ENCODE assay signal across 8 cellular contexts in the genomic region with DNA sequence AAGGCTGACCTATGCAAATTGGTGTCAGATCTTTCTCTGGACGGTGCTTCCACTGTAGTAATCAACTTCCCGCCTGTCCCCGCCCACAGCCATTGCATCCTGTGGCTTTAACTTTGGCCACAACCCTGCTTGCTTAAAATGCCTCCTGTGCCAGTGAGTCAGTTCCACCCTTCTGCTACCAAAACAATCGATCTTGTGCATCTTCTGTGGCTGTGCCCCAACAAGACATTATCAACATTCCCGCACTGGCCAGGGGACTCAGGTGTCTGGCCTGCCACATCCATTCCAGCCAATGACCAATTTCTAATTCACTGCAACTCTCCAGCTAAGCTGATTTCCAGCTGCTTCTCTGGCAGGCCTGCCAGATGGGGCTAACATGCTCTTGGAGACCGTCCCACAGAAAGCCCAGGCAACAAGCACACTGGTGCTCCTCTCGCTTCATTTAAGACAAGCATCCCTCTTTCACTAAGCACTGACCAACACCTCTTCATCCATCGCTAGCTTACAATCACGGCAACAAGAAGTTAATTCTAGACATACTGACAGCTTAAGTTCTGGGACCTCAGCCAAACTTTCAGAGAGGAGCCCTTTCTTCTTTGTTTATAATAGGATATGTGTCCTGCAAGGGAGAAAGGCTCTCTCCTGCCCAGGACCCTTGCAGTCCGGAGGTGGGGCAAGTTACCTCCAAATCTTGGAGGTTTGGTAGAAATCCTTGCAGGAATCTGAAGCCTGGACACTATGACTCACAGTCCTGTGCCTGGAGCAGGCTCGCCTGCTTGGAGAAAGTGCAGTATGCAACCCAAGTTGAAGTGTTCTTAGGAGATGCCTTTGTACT. TPM values are rescaled to one million over a fixed set of nuclear protein-coding genes. Genes with fewer than 3 reads are reported as not detected.
DNase-seq lines count a peak whose midpoint lies in the region; ATAC-seq, FAIRE-seq and TF ChIP-seq lines count a peak whose summit lies in the region.

No MANE protein-coding gene starts in this region.

- no peak overlapping the region for H2AFZ ChIP-seq in hepatocyte

- POLR2A ChIA-PET in A549 (lab: Yijun Ruan, JAX) = interaction anchor here (0.5 to 1.0 kb wide), 2 partner anchors 212 to 226 kb away, joined by 4 to 5 read pairs; no protein-coding TSS in a partner anchor

- H3K36me3 ChIP-seq in hepatocyte (replicated peaks; ENCODE audit: insufficient read depth, low read depth) (no peaks in the 10 kb centered on the region), stomach smooth muscle (ENCODE audit: control insufficient read depth in 2 of 2, insufficient read depth in 2 of 2, low read length in 2 of 2) (no peaks in the 10 kb centered on the region)

- WGBS in A549 (ENCODE audit: missing lambda C conversion rate) = 45% methylated on average over 11 of the region's 11 CpGs
- 60% methylated on average over 11 of the region's 11 CpGs for WGBS in hepatocyte (ENCODE audit: low lambda C conversion rate, missing lambda C conversion rate)

- H3K4me1 Mint-ChIP-seq in HFFc6 (ENCODE audit: low read depth) = peaks cover 73% of the 10 kb centered on the region
- peaks cover 2 to 7% of the 10 kb centered on the region in 2 donors for H3K4me1 Mint-ChIP-seq in immature natural killer cell

- H3K4me2 ChIP-seq in A549 = peak overlapping the region; percentile 78
- no peak overlapping the region for H3K4me2 ChIP-seq in hepatocyte

- ATAC-seq in A549 (peak; percentile 31 to 53; a peak in 5 of 6 replicates), HG03342 (IDR thresholded peaks at IDR 0.05; ENCODE audit: unreplicated experiment) (no peak), GM19467 (IDR thresholded peaks at IDR 0.05; ENCODE audit: unreplicated experiment) (no peak)
- peak; percentile 44 to 74 for ATAC-seq in activated naive CD4-positive, alpha-beta T cell treated with anti-CD3 and anti-CD28 coated beads, Interleukin-2, amount 50 U/mL, for 72 hours

- H3K27ac ChIP-seq in A549 = peak overlapping the region; percentile 88 to 93
- no peak overlapping the region for H3K27ac ChIP-seq in hepatocyte
- peak overlapping the region; percentile 31 for H3K27ac ChIP-seq in stomach smooth muscle (ENCODE audit: low read length)

- H3K27me3 Mint-ChIP-seq in HFFc6 (ENCODE audit: insufficient read depth) (peaks cover 2% of the 10 kb centered on the region; the same call in 1 of the 2 replicates), immature natural killer cell (ENCODE audit: low read depth in 3 of 3) (peaks cover 2 to 14% (median 9%) of the 10 kb centered on the region in 3 donors)

- no peaks in the 10 kb centered on the region for H3K79me2 ChIP-seq in hepatocyte

- H3K9me3 ChIP-seq in A549 = no peaks in the 10 kb centered on the region
- H3K9me3 ChIP-seq in hepatocyte (ENCODE audit: low read depth) = no peaks in the 10 kb centered on the region
- H3K9me3 ChIP-seq in stomach smooth muscle (ENCODE audit: control insufficient read depth in 2 of 2, low read length in 2 of 2) = no peaks in the 10 kb centered on the region

- no peak for FAIRE-seq in A549 (lab: Jason Lieb, UNC)

- H3K4me3 Mint-ChIP-seq in HFFc6 (peak overlapping the region; percentile 49), immature natural killer cell (no peak overlapping the region)

- 0 out of 2 replicates have a peak, but pooled peaks cover under 1% of the 10 kb centered on the region for H3K36me3 Mint-ChIP-seq in HFFc6 (ENCODE audit: low read depth)
- H3K36me3 Mint-ChIP-seq in activated naive CD4-positive, alpha-beta T cell treated with anti-CD3 and anti-CD28 coated beads, Interleukin-2, amount 50 U/mL, for 72 hours = no peaks in the 10 kb centered on the region
- H3K36me3 Mint-ChIP-seq in immature natural killer cell = no peaks in the 10 kb centered on the region

- no peaks in the 10 kb centered on the region for H3K27me3 ChIP-seq in hepatocyte
- H3K27me3 ChIP-seq in stomach smooth muscle (ENCODE audit: control insufficient read depth in 1 of 2, insufficient read depth in 2 of 2, low read length in 2 of 2) = peaks cover 0 to 7% of the 10 kb centered on the region in 2 donors

- 0 out of 3 replicates have a peak overlapping the region, but pooled peaks have one; percentile 2 for H3K4me3 ChIP-seq in A549
- no peak overlapping the region for H3K4me3 ChIP-seq in hepatocyte
- H3K4me3 ChIP-seq in stomach smooth muscle (ENCODE audit: low read length in 2 of 2) = no peak overlapping the region

- peak overlapping the region; percentile 98 for H3K27ac Mint-ChIP-seq in HFFc6
- peak overlapping the region; percentile 50 to 89 for H3K27ac Mint-ChIP-seq in activated naive CD4-positive, alpha-beta T cell treated with anti-CD3 and anti-CD28 coated beads, Interleukin-2, amount 50 U/mL, for 72 hours
- peak overlapping the region in 1 of 6 donors; percentile 34 for H3K27ac Mint-ChIP-seq in immature natural killer cell

- TF ChIP-seq EP300 in A549 (IDR thresholded peaks at IDR 0.05) = no peak

- TF ChIP-seq RAD21 in A549 (conservative IDR thresholded peaks at IDR 0.05 in 1 of 2, IDR thresholded peaks at IDR 0.05 in 1 of 2) = no peak; a peak in 1 of 5 replicates

- no peak overlapping the region for H3K9ac ChIP-seq in stomach smooth muscle (ENCODE audit: low read length in 2 of 2)

- TF ChIP-seq POLR2A in A549 (IDR thresholded peaks at IDR 0.05; ENCODE audit: low read length) = no peak

- H3K9me2 ChIP-seq in hepatocyte (replicated peaks; ENCODE audit: insufficient read depth) = no peaks in the 10 kb centered on the region

- H4K20me1 ChIP-seq in hepatocyte (ENCODE audit: insufficient read depth, poor library complexity, severe bottlenecking) = no peaks in the 10 kb centered on the region

- H3K4me1 ChIP-seq in A549 (peaks cover 100% of the 10 kb centered on the region), hepatocyte (ENCODE audit: insufficient read depth) (peaks cover 15% of the 10 kb centered on the region), stomach smooth muscle (ENCODE audit: control insufficient read depth, insufficient read depth, low read length) (peaks cover 23% of the 10 kb centered on the region)

- CTCF ChIA-PET in A549 (lab: Yijun Ruan, JAX) = interaction anchor here (1.2 kb wide), 2 partner anchors 97 to 235 kb away, joined by 3 read pairs; no protein-coding TSS in a partner anchor

- DNase-seq in A549 (ENCODE audit: low read depth in 1 of 2, low spot score in 1 of 2) (peak in 1 of 2 experiments; percentile 63), HFFc6 (peak; percentile 60), hepatocyte (ENCODE audit: low spot score) (peak; percentile 43), immature natural killer cell (no peak)
- DNase-seq in activated naive CD4-positive, alpha-beta T cell treated with anti-CD3 and anti-CD28 coated beads, Interleukin-2, amount 50 U/mL, for 72 hours (ENCODE audit: low spot score in 2 of 2) = peak in 1 of 2 donors; percentile 41

- TF ChIP-seq CTCF in A549 (IDR thresholded peaks at IDR 0.05) = no peak
- TF ChIP-seq CTCF in HFFc6 (IDR thresholded peaks at IDR 0.05) = no peak
- TF ChIP-seq CTCF in hepatocyte (IDR thresholded peaks at IDR 0.05; ENCODE audit: poor library complexity) = no peak

- H3K9me3 Mint-ChIP-seq in HFFc6 = no peaks in the 10 kb centered on the region
- H3K9me3 Mint-ChIP-seq in activated naive CD4-positive, alpha-beta T cell treated with anti-CD3 and anti-CD28 coated beads, Interleukin-2, amount 50 U/mL, for 72 hours = no peaks in the 10 kb centered on the region
- H3K9me3 Mint-ChIP-seq in immature natural killer cell = no peaks in the 10 kb centered on the region

TF ChIP-seq in A549, 52 proteins besides CTCF, POLR2A, EP300 and RAD21 (continues in another document):
- TF ChIP-seq NR3C1 (IDR thresholded peaks at IDR 0.05) (no peak), PHF8 (IDR thresholded peaks at IDR 0.05; ENCODE audit: borderline replicate concordance, low read depth) (no peak), NFE2L2 (conservative IDR thresholded peaks at IDR 0.05; ENCODE audit: low read length) (no peak), FOSL2 (IDR thresholded peaks at IDR 0.05) (peak; percentile 70), FOSL2 (CRISPR knock-in tag; IDR thresholded peaks at IDR 0.05) (peak; percentile 82), RARB (CRISPR knock-in tag; IDR thresholded peaks at IDR 0.05) (no peak), FOSB (CRISPR knock-in tag; IDR thresholded peaks at IDR 0.05) (no peak), JUNB (IDR thresholded peaks at IDR 0.05) (peak; percentile 41; the same call in 1 of the 2 replicates)
- TF ChIP-seq, protein P1, sequence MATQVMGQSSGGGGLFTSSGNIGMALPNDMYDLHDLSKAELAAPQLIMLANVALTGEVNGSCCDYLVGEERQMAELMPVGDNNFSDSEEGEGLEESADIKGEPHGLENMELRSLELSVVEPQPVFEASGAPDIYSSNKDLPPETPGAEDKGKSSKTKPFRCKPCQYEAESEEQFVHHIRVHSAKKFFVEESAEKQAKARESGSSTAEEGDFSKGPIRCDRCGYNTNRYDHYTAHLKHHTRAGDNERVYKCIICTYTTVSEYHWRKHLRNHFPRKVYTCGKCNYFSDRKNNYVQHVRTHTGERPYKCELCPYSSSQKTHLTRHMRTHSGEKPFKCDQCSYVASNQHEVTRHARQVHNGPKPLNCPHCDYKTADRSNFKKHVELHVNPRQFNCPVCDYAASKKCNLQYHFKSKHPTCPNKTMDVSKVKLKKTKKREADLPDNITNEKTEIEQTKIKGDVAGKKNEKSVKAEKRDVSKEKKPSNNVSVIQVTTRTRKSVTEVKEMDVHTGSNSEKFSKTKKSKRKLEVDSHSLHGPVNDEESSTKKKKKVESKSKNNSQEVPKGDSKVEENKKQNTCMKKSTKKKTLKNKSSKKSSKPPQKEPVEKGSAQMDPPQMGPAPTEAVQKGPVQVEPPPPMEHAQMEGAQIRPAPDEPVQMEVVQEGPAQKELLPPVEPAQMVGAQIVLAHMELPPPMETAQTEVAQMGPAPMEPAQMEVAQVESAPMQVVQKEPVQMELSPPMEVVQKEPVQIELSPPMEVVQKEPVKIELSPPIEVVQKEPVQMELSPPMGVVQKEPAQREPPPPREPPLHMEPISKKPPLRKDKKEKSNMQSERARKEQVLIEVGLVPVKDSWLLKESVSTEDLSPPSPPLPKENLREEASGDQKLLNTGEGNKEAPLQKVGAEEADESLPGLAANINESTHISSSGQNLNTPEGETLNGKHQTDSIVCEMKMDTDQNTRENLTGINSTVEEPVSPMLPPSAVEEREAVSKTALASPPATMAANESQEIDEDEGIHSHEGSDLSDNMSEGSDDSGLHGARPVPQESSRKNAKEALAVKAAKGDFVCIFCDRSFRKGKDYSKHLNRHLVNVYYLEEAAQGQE (IDR thresholded peaks at IDR 0.05) = no peak

RNA-seq across cellular contexts. Expression of a gene that starts 6.7 kb away (rescaled TPM):
- polyA plus RNA-seq in A549 (2011; rRNA removed) = 323 and 389 TPM in 2 replicates
- polyA plus RNA-seq in A549 (2012; cell fraction: cytosol; rRNA removed) = 126 and 167 TPM in 2 replicates
- 155 and 181 TPM in 2 replicates for polyA plus RNA-seq in A549 (2012; cell fraction: nucleus; rRNA removed)
- 122 to 129 TPM (median 126 TPM) in 3 replicates for polyA plus RNA-seq in A549 (2017; fragmentation: RNase III; extraction: RNeasy Plus Mini Kit Qiagen cat#74134 plus additional on column Dnase treatment)
- 186 and 245 TPM in 2 replicates for polyA minus RNA-seq in A549 (2011; rRNA and poly(A)+ RNA removed)
- total RNA-seq in HFFc6 (2021; fragmentation: NEBNext Ultra II Directional; extraction: Animal tissue kit (Norgen Biotek cat#: 25700)) = 10 to 100 TPM in 4 of 6 experiments, 1 to 10 TPM in 2; 8.3 to 18.2 (median 15.8) TPM
- under 1 TPM in 1 of 2 donors, not detected in 1; 0.95 TPM for total RNA-seq in activated naive CD4-positive, alpha-beta T cell treated with anti-CD3 and anti-CD28 coated beads, Interleukin-2, amount 50 U/mL, for 72 hours
- 9.5 and 13.8 TPM in 2 replicates for total RNA-seq in hepatocyte
- 16.6 and 23.5 TPM in 2 replicates for polyA plus RNA-seq in hepatocyte
- polyA plus RNA-seq in immature natural killer cell = not detected

Comparison
In these comparisons a context has a peak if more than half of its experiments do, and no peak if none do; other contexts are left out.
1. ATAC-seq: peak in A549 (2 of 2) and activated naive CD4-positive, alpha-beta T cell treated with anti-CD3 and anti-CD28 coated beads, Interleukin-2, amount 50 U/mL, for 72 hours (2 of 2); none in HG03342 (single experiment) and GM19467 (single experiment).
2. DNase-seq: peak in HFFc6 (single experiment) and hepatocyte (single experiment); none in immature natural killer cell (0 of 3).